16 cellular contexts compared by ENCODE assay signal in the genomic region with DNA sequence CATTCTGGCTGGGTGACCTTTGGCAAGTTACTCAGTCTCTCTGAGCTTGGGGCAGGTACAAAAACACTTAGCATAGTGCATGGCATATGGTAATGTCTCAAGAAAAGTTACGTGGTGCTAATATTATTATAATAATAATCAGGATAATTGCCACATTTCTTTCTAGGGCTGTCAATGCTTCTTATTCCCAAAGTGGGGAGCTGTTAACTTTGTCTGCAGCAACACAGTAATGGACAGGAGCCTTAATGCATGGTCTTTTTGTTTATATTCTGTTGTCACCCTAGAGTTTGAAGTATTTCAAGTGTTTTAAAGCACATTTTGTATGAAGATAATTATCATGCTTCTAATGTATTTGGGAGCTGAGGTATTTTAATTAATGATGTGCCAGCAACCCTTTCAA.
A peak's percentile ranks its signal among the peaks of the same experiment; 100 is the strongest.
DNase-seq lines count a peak whose midpoint lies in the region; ATAC-seq and TF ChIP-seq lines count a peak whose summit lies in the region.
"Had no signal": no experiment of that assay in that cellular context is flagged by ENCODE, and none has a peak within 500 bp of the region (broad histone marks: within the 10 kb centered on the region; RNA-seq: fewer than 3 reads in every experiment).

No MANE protein-coding gene starts in this region.

- no peaks in the 10 kb centered on the region for H3K36me3 ChIP-seq in Karpas-422 (ENCODE audit: insufficient read depth, low read length)
- no peaks in the 10 kb centered on the region for H3K36me3 ChIP-seq in neural progenitor cell
- H3K36me3 ChIP-seq: BE2C, right lobe of liver had no signal

- TF ChIP-seq CTCF in cardiac fibroblast (IDR thresholded peaks at IDR 0.05; ENCODE audit: low read depth, low read length), result peak; percentile 47
- TF ChIP-seq CTCF in neural progenitor cell (IDR thresholded peaks at IDR 0.05), result peak; percentile 48

- no peaks in the 10 kb centered on the region for H4K20me1 ChIP-seq in Karpas-422 (ENCODE audit: insufficient read depth, low read depth, low read length)
- no peaks in the 10 kb centered on the region for H4K20me1 ChIP-seq in neural progenitor cell (ENCODE audit: low read depth)

- H2AFZ ChIP-seq in Karpas-422 (ENCODE audit: low read length) (no peak overlapping the region), neural progenitor cell (replicated peaks) (no peak overlapping the region)

- H3F3A ChIP-seq in neural progenitor cell (ENCODE audit: low read depth), result no peaks in the 10 kb centered on the region

- H3K4me1 ChIP-seq in Karpas-422 (ENCODE audit: low read length) (no peaks in the 10 kb centered on the region), neural progenitor cell (no peaks in the 10 kb centered on the region)
- H3K4me1 ChIP-seq: BE2C, right lobe of liver had no signal

- DNase-seq in ELR (ENCODE audit: low read depth) (peak; percentile 24), Karpas-422 (peak; percentile 57), cardiac fibroblast (ENCODE audit: low read depth in 2 of 2) (peak; percentile 32 to 33), neural progenitor cell (ENCODE audit: low spot score) (no peak), NCI-H187 treated with DMSO at 0.1 percent for 48 hours (lab: John Stamatoyannopoulos, UW) (no peak), epidermal melanocyte (ENCODE audit: insufficient read length, low spot score) (no peak), amniotic stem cell (lab: John Stamatoyannopoulos, UW) (no peak)
- DNase-seq: activated naive CD4-positive, alpha-beta T cell treated with anti-CD3 and anti-CD28 coated beads for 36 hours; BE2C; DMS153; KBM-7; right lobe of liver had no signal

- H3K9me3 ChIP-seq in Karpas-422 (ENCODE audit: low read length) (no peaks in the 10 kb centered on the region), neural progenitor cell (ENCODE audit: low read depth) (no peaks in the 10 kb centered on the region)
- H3K9me3 ChIP-seq: BE2C, right lobe of liver had no signal

- H3K79me2 ChIP-seq in Karpas-422 (ENCODE audit: low read length), result no peaks in the 10 kb centered on the region
- H3K79me2 ChIP-seq in neural progenitor cell (ENCODE audit: low read depth), result no peaks in the 10 kb centered on the region

- ATAC-seq in GM18502 (IDR thresholded peaks at IDR 0.05; ENCODE audit: poor library complexity, unreplicated experiment), result no peak
- ATAC-seq: natural killer cell treated with Interleukin-12 subunit alpha and Interleukin-12 subunit beta and Interleukin-15 and Interleukin-18, amount 100 ng/mL, for 72 hours; right lobe of liver; stimulated activated memory B cell treated with anti-CD40 and anti-IgM and Interleukin-4, amounts not matched to agents 10 μg/mL and 1 μg/mL and 100 μg/mL, for 72 hours had no signal

- no peak overlapping the region for H3K4me3 Mint-ChIP-seq in neural progenitor cell
- H3K4me3 Mint-ChIP-seq: activated naive CD4-positive, alpha-beta T cell treated with anti-CD3 and anti-CD28 coated beads for 36 hours; natural killer cell treated with Interleukin-12 subunit alpha and Interleukin-12 subunit beta and Interleukin-15 and Interleukin-18, amount 100 ng/mL, for 72 hours; stimulated activated memory B cell treated with anti-CD40 and anti-IgM and Interleukin-4, amounts not matched to agents 10 μg/mL and 1 μg/mL and 100 μg/mL, for 72 hours had no signal

- no peaks in the 10 kb centered on the region for H3K4me1 Mint-ChIP-seq in neural progenitor cell
- H3K4me1 Mint-ChIP-seq: stimulated activated memory B cell treated with anti-CD40 and anti-IgM and Interleukin-4, amounts not matched to agents 10 μg/mL and 1 μg/mL and 100 μg/mL, for 72 hours had no signal

- no peak overlapping the region for H3K4me3 ChIP-seq in Karpas-422 (ENCODE audit: low read length)
- no peak overlapping the region for H3K4me3 ChIP-seq in cardiac fibroblast (replicated peaks in 1 of 2; ENCODE audit: low read depth in 2 of 2, low read length in 2 of 2)
- H3K4me3 ChIP-seq in neural progenitor cell, result no peak overlapping the region
- H3K4me3 ChIP-seq: right lobe of liver, SK-N-MC had no signal

- H3K27me3 Mint-ChIP-seq in neural progenitor cell (ENCODE audit: insufficient read depth, low read depth), result no peaks in the 10 kb centered on the region

- no peak overlapping the region for H3K27ac ChIP-seq in Karpas-422 (ENCODE audit: low read length)
- H3K27ac ChIP-seq in neural progenitor cell, result no peak overlapping the region
- H3K27ac ChIP-seq: right lobe of liver, SK-N-MC had no signal

- no peaks in the 10 kb centered on the region for H3K9me2 ChIP-seq in Karpas-422 (replicated peaks; ENCODE audit: insufficient read depth, low read length)

- no peak overlapping the region for H3K9ac ChIP-seq in Karpas-422 (ENCODE audit: low read length)
- no peak overlapping the region for H3K9ac ChIP-seq in neural progenitor cell

- H3K36me3 Mint-ChIP-seq in neural progenitor cell, result no peaks in the 10 kb centered on the region
- H3K36me3 Mint-ChIP-seq: natural killer cell treated with Interleukin-12 subunit alpha and Interleukin-12 subunit beta and Interleukin-15 and Interleukin-18, amount 100 ng/mL, for 72 hours; stimulated activated memory B cell treated with anti-CD40 and anti-IgM and Interleukin-4, amounts not matched to agents 10 μg/mL and 1 μg/mL and 100 μg/mL, for 72 hours had no signal

- H3K27ac Mint-ChIP-seq in neural progenitor cell, result no peak overlapping the region
- H3K27ac Mint-ChIP-seq: activated naive CD4-positive, alpha-beta T cell treated with anti-CD3 and anti-CD28 coated beads for 36 hours; natural killer cell treated with Interleukin-12 subunit alpha and Interleukin-12 subunit beta and Interleukin-15 and Interleukin-18, amount 100 ng/mL, for 72 hours; stimulated activated memory B cell treated with anti-CD40 and anti-IgM and Interleukin-4, amounts not matched to agents 10 μg/mL and 1 μg/mL and 100 μg/mL, for 72 hours had no signal

- H3K27me3 ChIP-seq in Karpas-422 (ENCODE audit: low read length) (no peaks in the 10 kb centered on the region), neural progenitor cell (no peaks in the 10 kb centered on the region)
- H3K27me3 ChIP-seq: BE2C, right lobe of liver had no signal

- peaks cover 3% of the 10 kb centered on the region for H3K9me3 Mint-ChIP-seq in neural progenitor cell
- H3K9me3 Mint-ChIP-seq: natural killer cell treated with Interleukin-12 subunit alpha and Interleukin-12 subunit beta and Interleukin-15 and Interleukin-18, amount 100 ng/mL, for 72 hours; stimulated activated memory B cell treated with anti-CD40 and anti-IgM and Interleukin-4, amounts not matched to agents 10 μg/mL and 1 μg/mL and 100 μg/mL, for 72 hours had no signal

- H3K4me2 ChIP-seq in Karpas-422 (ENCODE audit: low read depth, low read length, poor library complexity, severe bottlenecking) (no peak overlapping the region), neural progenitor cell (no peak overlapping the region)

Comparison
In these comparisons a context has a peak if more than half of its experiments do, and no peak if none do; other contexts are left out.
1. DNase-seq: peak in ELR (single experiment), Karpas-422 (single experiment) and cardiac fibroblast (2 of 2); none in neural progenitor cell (single experiment), NCI-H187 treated with DMSO at 0.1 percent for 48 hours (single experiment), epidermal melanocyte (single experiment) and amniotic stem cell (single experiment).